ENCODE assay signal across 11 cellular contexts in the genomic region with DNA sequence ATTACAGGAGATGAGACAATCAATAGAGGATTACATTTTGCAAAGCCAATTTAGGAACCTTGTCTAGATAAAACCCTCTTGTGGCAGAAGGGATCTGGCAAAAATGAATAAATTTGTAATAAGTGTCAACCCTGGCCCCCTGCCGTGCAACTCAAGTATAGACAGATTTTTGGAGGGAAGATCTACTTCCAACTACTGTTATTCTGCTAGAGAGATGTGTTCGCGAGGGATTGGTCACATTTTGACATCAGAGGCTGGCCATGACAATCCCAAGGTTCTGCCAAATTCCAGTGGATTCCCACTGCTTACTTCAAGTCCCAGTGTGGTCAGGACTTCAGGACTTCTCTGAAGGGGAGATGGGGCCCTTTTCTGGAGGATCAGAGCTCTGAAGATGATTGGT.
DNase-seq lines count a peak whose midpoint lies in the region; ATAC-seq and TF ChIP-seq lines count a peak whose summit lies in the region.
"Had no signal": no experiment of that assay in that cellular context is flagged by ENCODE, and none has a peak within 500 bp of the region (broad histone marks: within the 10 kb centered on the region; RNA-seq: fewer than 3 reads in every experiment).

No MANE protein-coding gene starts in this region.

- H3K27me3 ChIP-seq in esophagus (ENCODE audit: control insufficient read depth in 1 of 2, insufficient read depth in 2 of 2, low read length in 2 of 2) (no peaks in the 10 kb centered on the region), prostate gland (replicated peaks; ENCODE audit: insufficient read depth) (no peaks in the 10 kb centered on the region)

- H3K27ac ChIP-seq in esophagus (ENCODE audit: low read depth in 2 of 2, low read length in 1 of 2) (peak overlapping the region; percentile 68 to 83), prostate gland (peak overlapping the region; percentile 57 to 61)

- no peak for DNase-seq in AG09309 (ENCODE audit: low read depth)
- DNase-seq in NCI-H82 (lab: John Stamatoyannopoulos, UW), result peak; percentile 78
- DNase-seq in prostate gland (ENCODE audit: low spot score), result no peak
- no peak for DNase-seq in Ammon's horn (ENCODE audit: low spot score)
- no peak for DNase-seq in superior temporal gyrus (ENCODE audit: extremely low spot score)
- no peak for DNase-seq in dedifferentiated amniotic fluid mesenchymal stem cell (ENCODE audit: extremely low spot score)
- DNase-seq in activated CD8-positive, alpha-beta memory T cell treated with anti-CD3 and anti-CD28 coated beads, Interleukin-2, amount 10 ng/mL, durations not matched to agents 7 days and 5 days, result no peak
- DNase-seq: cerebellar nuclear complex, NCI-H774, T-helper 2 cell had no signal

- H3K36me3 ChIP-seq in esophagus (ENCODE audit: control insufficient read depth in 2 of 2, insufficient read depth in 2 of 2, low read length in 1 of 2), result no peaks in the 10 kb centered on the region
- H3K36me3 ChIP-seq in prostate gland, result no peaks in the 10 kb centered on the region

- H3K27ac Mint-ChIP-seq in activated CD8-positive, alpha-beta memory T cell treated with anti-CD3 and anti-CD28 coated beads, Interleukin-2, amount 10 ng/mL, durations not matched to agents 7 days and 5 days, result no peak overlapping the region

- H3K9me3 ChIP-seq in esophagus (ENCODE audit: control insufficient read depth in 2 of 2, insufficient read depth in 1 of 2, low read depth in 1 of 2, low read length in 1 of 2) (no peaks in the 10 kb centered on the region), prostate gland (no peaks in the 10 kb centered on the region)

- no peak for ATAC-seq in activated CD8-positive, alpha-beta memory T cell treated with anti-CD3 and anti-CD28 coated beads, Interleukin-2, amount 10 ng/mL, durations not matched to agents 7 days and 5 days

- 46 to 62% methylated on average over 3 of the region's 3 CpGs for WGBS in esophagus, 2 donors
- 33% methylated on average over 3 of the region's 3 CpGs for WGBS in prostate gland

- H3K36me3 Mint-ChIP-seq in activated CD8-positive, alpha-beta memory T cell treated with anti-CD3 and anti-CD28 coated beads, Interleukin-2, amount 10 ng/mL, durations not matched to agents 7 days and 5 days, result no peaks in the 10 kb centered on the region

- intact Hi-C loops in prostate gland (cut with DNase I), result loop anchor here (5.0 to 10.0 kb wide), 3 partner anchors 77 to 191 kb away; no protein-coding TSS in a partner anchor

- H3K4me1 Mint-ChIP-seq in activated CD8-positive, alpha-beta memory T cell treated with anti-CD3 and anti-CD28 coated beads, Interleukin-2, amount 10 ng/mL, durations not matched to agents 7 days and 5 days, result peaks cover 6% of the 10 kb centered on the region

- CTCF ChIA-PET in activated CD8-positive, alpha-beta memory T cell treated with anti-CD3 and anti-CD28 coated beads, Interleukin-2, amount 10 ng/mL, durations not matched to agents 7 days and 5 days (lab: Charles Lee), result no interaction called here

- TF ChIP-seq CTCF in AG09309 (IDR thresholded peaks at IDR 0.05; ENCODE audit: control insufficient read depth, insufficient read depth, low read depth, low read length, missing control alignments) (peak; percentile 9), prostate gland (IDR thresholded peaks at IDR 0.05) (no peak)

- peaks cover 2 to 18% of the 10 kb centered on the region in 2 donors for H3K4me1 ChIP-seq in esophagus (ENCODE audit: control insufficient read depth in 2 of 2, insufficient read depth in 2 of 2, low read length in 1 of 2)
- peaks cover 21% of the 10 kb centered on the region for H3K4me1 ChIP-seq in prostate gland (replicated peaks)

- H3K9me3 Mint-ChIP-seq in activated CD8-positive, alpha-beta memory T cell treated with anti-CD3 and anti-CD28 coated beads, Interleukin-2, amount 10 ng/mL, durations not matched to agents 7 days and 5 days (ENCODE audit: low read depth), result no peaks in the 10 kb centered on the region

- H3K4me3 Mint-ChIP-seq in activated CD8-positive, alpha-beta memory T cell treated with anti-CD3 and anti-CD28 coated beads, Interleukin-2, amount 10 ng/mL, durations not matched to agents 7 days and 5 days, result no peak overlapping the region

- TF ChIP-seq POLR2A in prostate gland (IDR thresholded peaks at IDR 0.05), result no peak

- H3K4me3 ChIP-seq in AG09309 (ENCODE audit: control insufficient read depth, low read depth, low read length) (no peak overlapping the region), esophagus (ENCODE audit: low read depth in 1 of 2, low read length in 2 of 2) (no peak overlapping the region), prostate gland (no peak overlapping the region)

- H3K27me3 Mint-ChIP-seq in activated CD8-positive, alpha-beta memory T cell treated with anti-CD3 and anti-CD28 coated beads, Interleukin-2, amount 10 ng/mL, durations not matched to agents 7 days and 5 days, result peaks cover 65% of the 10 kb centered on the region
